Comparison of ENCODE assay signal across 1 cellular context in the genomic region with DNA sequence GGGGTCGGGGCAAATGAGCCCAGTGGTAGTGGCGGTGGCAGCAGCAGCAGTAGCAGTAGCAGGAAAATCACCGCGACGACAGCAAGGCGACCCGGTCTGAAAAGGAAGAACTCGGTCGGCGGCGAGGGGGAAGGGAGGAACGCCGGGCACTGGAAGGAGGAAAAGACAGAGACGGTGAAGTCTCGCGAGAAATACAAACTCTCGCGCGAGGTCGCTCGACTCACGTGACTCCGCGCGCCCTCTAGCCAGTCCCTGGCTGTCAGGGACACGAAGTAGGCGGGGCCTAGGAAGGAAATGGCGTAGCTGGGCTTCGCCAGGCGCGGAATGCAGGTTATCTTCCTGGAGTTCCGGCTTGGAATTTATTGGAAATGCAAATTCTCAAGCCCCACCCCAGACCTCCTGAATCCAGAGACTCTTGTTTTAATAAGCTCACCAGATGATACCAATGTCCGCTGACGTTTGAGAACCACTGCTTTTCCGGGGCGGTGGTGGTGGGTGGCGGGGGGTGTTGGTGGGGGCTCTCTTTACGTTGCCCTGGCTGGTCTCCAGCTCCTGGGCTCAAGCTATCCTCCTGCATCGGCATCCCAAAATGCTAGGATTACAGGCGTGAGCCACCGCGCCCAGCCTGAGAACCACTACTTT.
A peak's percentile ranks its signal among the peaks of the same experiment; 100 is the strongest.
TF ChIP-seq lines count a peak whose summit lies in the region.

A gene (minus strand): TSS at position 141 of the 642 bp plus-strand sequence. CDS start 1,333 bp downstream, outside the sequence.

TF ChIP-seq in HEK293, 187 proteins besides CTCF, POLR2A, EP300 and RAD21 (continued from another document and continues in another):
- TF ChIP-seq, protein P1, sequence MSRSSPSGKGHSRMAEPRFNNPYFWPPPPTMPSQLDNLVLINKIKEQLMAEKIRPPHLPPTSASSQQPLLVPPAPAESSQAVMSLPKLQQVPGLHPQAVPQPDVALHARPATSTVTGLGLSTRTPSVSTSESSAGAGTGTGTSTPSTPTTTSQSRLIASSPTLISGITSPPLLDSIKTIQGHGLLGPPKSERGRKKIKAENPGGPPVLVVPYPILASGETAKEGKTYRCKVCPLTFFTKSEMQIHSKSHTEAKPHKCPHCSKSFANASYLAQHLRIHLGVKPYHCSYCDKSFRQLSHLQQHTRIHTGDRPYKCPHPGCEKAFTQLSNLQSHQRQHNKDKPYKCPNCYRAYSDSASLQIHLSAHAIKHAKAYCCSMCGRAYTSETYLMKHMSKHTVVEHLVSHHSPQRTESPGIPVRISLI (tag by site-specific recombination; IDR thresholded peaks at IDR 0.05): no peak
- TF ChIP-seq OSR2 (tag by site-specific recombination; IDR thresholded peaks at IDR 0.05) (peak; percentile 35; the same call in 1 of the 2 replicates), PRDM1 (tag by site-specific recombination; IDR thresholded peaks at IDR 0.05) (no peak), ZNF660 (tag by site-specific recombination; IDR thresholded peaks at IDR 0.05) (no peak), ZNF311 (tag by site-specific recombination; IDR thresholded peaks at IDR 0.05; ENCODE audit: borderline replicate concordance) (no peak), ZBTB7A (tag by site-specific recombination; IDR thresholded peaks at IDR 0.05; ENCODE audit: low read depth) (no peak), RBAK (tag by site-specific recombination; IDR thresholded peaks at IDR 0.05) (no peak), ZNF621 (tag by site-specific recombination; IDR thresholded peaks at IDR 0.05) (no peak), ZNF792 (tag by site-specific recombination; IDR thresholded peaks at IDR 0.05) (no peak), EGR2 (tag by site-specific recombination; IDR thresholded peaks at IDR 0.05; ENCODE audit: low read depth) (no peak), SALL2 (tag by site-specific recombination; IDR thresholded peaks at IDR 0.05; ENCODE audit: borderline replicate concordance) (no peak), KLF16 (tag by site-specific recombination; IDR thresholded peaks at IDR 0.05) (peak; percentile 85), YY1 (tag by site-specific recombination; IDR thresholded peaks at IDR 0.05) (0 out of 2 replicates have a peak, but pooled peaks have one; percentile 35), ZNF514 (tag by site-specific recombination; IDR thresholded peaks at IDR 0.05) (no peak), ZNF677 (tag by site-specific recombination; IDR thresholded peaks at IDR 0.05) (no peak), ZFHX2 (tag by site-specific recombination; conservative IDR thresholded peaks at IDR 0.05) (peak; percentile 26; the same call in 1 of the 2 replicates), ZNF121 (tag by site-specific recombination; IDR thresholded peaks at IDR 0.05) (no peak), ZBTB21 (tag by site-specific recombination; IDR thresholded peaks at IDR 0.05) (peak; percentile 26; the same call in 1 of the 2 replicates), REPIN1 (tag by site-specific recombination; IDR thresholded peaks at IDR 0.05; ENCODE audit: low read depth) (no peak), ZNF654 (tag by site-specific recombination; IDR thresholded peaks at IDR 0.05; ENCODE audit: low read depth) (no peak), YY2 (tag by site-specific recombination; IDR thresholded peaks at IDR 0.05) (no peak), KLF1 (tag by site-specific recombination; IDR thresholded peaks at IDR 0.05) (peak; percentile 23; the same call in 1 of the 2 replicates), ZNF548 (tag by site-specific recombination; IDR thresholded peaks at IDR 0.05) (no peak), ZIC2 (tag by site-specific recombination; IDR thresholded peaks at IDR 0.05) (no peak), ZNF140 (tag by site-specific recombination; IDR thresholded peaks at IDR 0.05) (no peak), ZNF707 (tag by site-specific recombination; IDR thresholded peaks at IDR 0.05) (no peak), ZNF391 (tag by site-specific recombination; IDR thresholded peaks at IDR 0.05; ENCODE audit: borderline replicate concordance, low read depth) (no peak), ZSCAN23 (tag by site-specific recombination; IDR thresholded peaks at IDR 0.05) (no peak), TRIM28 (IDR thresholded peaks at IDR 0.05; ENCODE audit: borderline replicate concordance, low read length) (no peak), KLF7 (tag by site-specific recombination; IDR thresholded peaks at IDR 0.05; ENCODE audit: borderline replicate concordance) (no peak), ZNF221 (tag by site-specific recombination; IDR thresholded peaks at IDR 0.05; ENCODE audit: borderline replicate concordance) (no peak), ZNF341 (tag by site-specific recombination; IDR thresholded peaks at IDR 0.05; ENCODE audit: low read depth) (0 out of 2 replicates have a peak, but pooled peaks have one; percentile 9), ZNF112 (tag by site-specific recombination; IDR thresholded peaks at IDR 0.05) (no peak), ZNF239 (tag by site-specific recombination; IDR thresholded peaks at IDR 0.05) (no peak), HOXC10 (CRISPR knock-in tag; IDR thresholded peaks at IDR 0.05) (no peak), ZNF416 (tag by site-specific recombination; IDR thresholded peaks at IDR 0.05) (no peak), ZNF426 (tag by site-specific recombination; IDR thresholded peaks at IDR 0.05) (no peak), ZNF530 (tag by site-specific recombination; IDR thresholded peaks at IDR 0.05; ENCODE audit: low read depth) (no peak), ZFP3 (tag by site-specific recombination; IDR thresholded peaks at IDR 0.05; ENCODE audit: low read depth) (no peak), ZNF16 (tag by site-specific recombination; IDR thresholded peaks at IDR 0.05; ENCODE audit: low read depth) (no peak)
- TF ChIP-seq, protein P2, sequence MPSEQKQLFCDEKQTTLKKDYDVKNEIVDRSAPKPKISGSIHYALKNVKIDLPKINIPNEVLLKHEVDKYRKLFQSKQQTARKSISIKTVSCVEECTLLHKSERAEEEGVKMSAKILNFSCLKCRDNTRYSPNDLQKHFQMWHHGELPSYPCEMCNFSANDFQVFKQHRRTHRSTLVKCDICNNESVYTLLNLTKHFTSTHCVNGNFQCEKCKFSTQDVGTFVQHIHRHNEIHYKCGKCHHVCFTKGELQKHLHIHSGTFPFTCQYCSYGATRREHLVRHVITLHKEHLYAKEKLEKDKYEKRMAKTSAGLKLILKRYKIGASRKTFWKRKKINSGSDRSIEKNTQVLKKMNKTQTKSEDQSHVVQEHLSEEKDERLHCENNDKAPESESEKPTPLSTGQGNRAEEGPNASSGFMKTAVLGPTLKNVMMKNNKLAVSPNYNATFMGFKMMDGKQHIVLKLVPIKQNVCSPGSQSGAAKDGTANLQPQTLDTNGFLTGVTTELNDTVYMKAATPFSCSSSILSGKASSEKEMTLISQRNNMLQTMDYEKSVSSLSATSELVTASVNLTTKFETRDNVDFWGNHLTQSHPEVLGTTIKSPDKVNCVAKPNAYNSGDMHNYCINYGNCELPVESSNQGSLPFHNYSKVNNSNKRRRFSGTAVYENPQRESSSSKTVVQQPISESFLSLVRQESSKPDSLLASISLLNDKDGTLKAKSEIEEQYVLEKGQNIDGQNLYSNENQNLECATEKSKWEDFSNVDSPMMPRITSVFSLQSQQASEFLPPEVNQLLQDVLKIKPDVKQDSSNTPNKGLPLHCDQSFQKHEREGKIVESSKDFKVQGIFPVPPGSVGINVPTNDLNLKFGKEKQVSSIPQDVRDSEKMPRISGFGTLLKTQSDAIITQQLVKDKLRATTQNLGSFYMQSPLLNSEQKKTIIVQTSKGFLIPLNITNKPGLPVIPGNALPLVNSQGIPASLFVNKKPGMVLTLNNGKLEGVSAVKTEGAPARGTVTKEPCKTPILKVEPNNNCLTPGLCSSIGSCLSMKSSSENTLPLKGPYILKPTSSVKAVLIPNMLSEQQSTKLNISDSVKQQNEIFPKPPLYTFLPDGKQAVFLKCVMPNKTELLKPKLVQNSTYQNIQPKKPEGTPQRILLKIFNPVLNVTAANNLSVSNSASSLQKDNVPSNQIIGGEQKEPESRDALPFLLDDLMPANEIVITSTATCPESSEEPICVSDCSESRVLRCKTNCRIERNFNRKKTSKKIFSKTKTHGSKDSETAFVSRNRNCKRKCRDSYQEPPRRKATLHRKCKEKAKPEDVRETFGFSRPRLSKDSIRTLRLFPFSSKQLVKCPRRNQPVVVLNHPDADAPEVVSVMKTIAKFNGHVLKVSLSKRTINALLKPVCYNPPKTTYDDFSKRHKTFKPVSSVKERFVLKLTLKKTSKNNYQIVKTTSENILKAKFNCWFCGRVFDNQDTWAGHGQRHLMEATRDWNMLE (tag by site-specific recombination; conservative IDR thresholded peaks at IDR 0.05; ENCODE audit: low read depth): peak; percentile 55
- TF ChIP-seq, protein P3, sequence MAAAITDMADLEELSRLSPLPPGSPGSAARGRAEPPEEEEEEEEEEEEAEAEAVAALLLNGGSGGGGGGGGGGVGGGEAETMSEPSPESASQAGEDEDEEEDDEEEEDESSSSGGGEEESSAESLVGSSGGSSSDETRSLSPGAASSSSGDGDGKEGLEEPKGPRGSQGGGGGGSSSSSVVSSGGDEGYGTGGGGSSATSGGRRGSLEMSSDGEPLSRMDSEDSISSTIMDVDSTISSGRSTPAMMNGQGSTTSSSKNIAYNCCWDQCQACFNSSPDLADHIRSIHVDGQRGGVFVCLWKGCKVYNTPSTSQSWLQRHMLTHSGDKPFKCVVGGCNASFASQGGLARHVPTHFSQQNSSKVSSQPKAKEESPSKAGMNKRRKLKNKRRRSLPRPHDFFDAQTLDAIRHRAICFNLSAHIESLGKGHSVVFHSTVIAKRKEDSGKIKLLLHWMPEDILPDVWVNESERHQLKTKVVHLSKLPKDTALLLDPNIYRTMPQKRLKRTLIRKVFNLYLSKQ (tag by site-specific recombination; IDR thresholded peaks at IDR 0.05; ENCODE audit: borderline replicate concordance): no peak
- TF ChIP-seq, protein P4, sequence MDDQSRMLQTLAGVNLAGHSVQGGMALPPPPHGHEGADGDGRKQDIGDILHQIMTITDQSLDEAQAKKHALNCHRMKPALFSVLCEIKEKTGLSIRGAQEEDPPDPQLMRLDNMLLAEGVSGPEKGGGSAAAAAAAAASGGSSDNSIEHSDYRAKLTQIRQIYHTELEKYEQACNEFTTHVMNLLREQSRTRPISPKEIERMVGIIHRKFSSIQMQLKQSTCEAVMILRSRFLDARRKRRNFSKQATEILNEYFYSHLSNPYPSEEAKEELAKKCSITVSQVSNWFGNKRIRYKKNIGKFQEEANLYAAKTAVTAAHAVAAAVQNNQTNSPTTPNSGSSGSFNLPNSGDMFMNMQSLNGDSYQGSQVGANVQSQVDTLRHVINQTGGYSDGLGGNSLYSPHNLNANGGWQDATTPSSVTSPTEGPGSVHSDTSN (CRISPR knock-in tag; IDR thresholded peaks at IDR 0.05): 0 out of 2 replicates have a peak, but pooled peaks have one; percentile 6
- TF ChIP-seq, protein P5, sequence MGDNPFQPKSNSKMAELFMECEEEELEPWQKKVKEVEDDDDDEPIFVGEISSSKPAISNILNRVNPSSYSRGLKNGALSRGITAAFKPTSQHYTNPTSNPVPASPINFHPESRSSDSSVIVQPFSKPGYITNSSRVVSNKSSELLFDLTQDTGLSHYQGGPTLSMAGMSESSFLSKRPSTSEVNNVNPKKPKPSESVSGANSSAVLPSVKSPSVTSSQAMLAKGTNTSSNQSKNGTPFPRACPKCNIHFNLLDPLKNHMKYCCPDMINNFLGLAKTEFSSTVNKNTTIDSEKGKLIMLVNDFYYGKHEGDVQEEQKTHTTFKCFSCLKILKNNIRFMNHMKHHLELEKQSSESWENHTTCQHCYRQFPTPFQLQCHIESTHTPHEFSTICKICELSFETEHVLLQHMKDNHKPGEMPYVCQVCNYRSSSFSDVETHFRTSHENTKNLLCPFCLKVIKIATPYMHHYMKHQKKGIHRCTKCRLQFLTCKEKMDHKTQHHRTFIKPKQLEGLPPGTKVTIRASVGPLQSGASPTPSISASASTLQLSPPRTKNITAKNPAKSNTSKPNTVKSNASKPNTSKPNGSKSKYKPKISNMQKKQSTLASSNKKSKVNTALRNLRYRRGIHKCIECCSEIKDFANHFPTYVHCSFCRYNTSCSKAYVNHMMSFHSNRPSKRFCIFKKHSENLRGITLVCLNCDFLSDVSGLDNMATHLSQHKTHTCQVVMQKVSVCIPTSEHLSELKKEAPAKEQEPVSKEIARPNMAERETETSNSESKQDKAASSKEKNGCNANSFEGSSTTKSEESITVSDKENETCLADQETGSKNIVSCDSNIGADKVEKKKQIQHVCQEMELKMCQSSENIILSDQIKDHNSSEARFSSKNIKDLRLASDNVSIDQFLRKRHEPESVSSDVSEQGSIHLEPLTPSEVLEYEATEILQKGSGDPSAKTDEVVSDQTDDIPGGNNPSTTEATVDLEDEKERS (tag by site-specific recombination; IDR thresholded peaks at IDR 0.05): no peak
- TF ChIP-seq, protein P6, sequence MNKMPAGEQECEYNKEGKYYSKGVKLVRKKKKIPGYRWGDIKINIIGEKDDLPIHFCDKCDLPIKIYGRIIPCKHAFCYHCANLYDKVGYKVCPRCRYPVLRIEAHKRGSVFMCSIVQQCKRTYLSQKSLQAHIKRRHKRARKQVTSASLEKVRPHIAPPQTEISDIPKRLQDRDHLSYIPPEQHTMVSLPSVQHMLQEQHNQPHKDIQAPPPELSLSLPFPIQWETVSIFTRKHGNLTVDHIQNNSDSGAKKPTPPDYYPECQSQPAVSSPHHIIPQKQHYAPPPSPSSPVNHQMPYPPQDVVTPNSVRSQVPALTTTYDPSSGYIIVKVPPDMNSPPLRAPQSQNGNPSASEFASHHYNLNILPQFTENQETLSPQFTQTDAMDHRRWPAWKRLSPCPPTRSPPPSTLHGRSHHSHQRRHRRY (tag by site-specific recombination; IDR thresholded peaks at IDR 0.05): no peak
- TF ChIP-seq, protein P7, sequence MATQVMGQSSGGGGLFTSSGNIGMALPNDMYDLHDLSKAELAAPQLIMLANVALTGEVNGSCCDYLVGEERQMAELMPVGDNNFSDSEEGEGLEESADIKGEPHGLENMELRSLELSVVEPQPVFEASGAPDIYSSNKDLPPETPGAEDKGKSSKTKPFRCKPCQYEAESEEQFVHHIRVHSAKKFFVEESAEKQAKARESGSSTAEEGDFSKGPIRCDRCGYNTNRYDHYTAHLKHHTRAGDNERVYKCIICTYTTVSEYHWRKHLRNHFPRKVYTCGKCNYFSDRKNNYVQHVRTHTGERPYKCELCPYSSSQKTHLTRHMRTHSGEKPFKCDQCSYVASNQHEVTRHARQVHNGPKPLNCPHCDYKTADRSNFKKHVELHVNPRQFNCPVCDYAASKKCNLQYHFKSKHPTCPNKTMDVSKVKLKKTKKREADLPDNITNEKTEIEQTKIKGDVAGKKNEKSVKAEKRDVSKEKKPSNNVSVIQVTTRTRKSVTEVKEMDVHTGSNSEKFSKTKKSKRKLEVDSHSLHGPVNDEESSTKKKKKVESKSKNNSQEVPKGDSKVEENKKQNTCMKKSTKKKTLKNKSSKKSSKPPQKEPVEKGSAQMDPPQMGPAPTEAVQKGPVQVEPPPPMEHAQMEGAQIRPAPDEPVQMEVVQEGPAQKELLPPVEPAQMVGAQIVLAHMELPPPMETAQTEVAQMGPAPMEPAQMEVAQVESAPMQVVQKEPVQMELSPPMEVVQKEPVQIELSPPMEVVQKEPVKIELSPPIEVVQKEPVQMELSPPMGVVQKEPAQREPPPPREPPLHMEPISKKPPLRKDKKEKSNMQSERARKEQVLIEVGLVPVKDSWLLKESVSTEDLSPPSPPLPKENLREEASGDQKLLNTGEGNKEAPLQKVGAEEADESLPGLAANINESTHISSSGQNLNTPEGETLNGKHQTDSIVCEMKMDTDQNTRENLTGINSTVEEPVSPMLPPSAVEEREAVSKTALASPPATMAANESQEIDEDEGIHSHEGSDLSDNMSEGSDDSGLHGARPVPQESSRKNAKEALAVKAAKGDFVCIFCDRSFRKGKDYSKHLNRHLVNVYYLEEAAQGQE (tag by site-specific recombination; IDR thresholded peaks at IDR 0.05): no peak
